2 cellular contexts compared by ENCODE assay signal in the genomic region with DNA sequence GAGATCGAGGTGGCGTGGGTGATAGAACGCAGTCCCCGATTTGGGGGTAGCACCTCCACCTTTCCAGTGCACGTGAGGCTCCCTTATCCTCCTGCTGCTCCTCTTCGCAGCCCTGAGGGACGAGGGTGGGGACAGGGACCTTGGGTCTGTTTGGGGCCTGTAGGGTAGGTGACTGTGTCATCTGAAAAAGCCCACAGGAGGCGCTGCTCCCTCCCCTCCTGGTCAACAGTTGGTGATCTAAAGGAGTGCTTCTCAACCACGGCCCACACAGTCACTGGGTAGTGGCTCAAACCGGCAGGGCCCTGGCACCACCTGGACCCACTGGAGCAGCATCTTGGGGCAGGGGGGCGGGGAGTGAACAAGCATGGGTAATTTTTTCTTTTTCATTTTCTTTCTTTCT.
TF ChIP-seq lines count a peak whose summit lies in the region.

No MANE protein-coding gene starts in this region.

TF ChIP-seq in HepG2, 621 proteins besides CTCF, POLR2A, EP300 and RAD21:
- TF ChIP-seq MED13 (CRISPR knock-in tag; IDR thresholded peaks at IDR 0.05), result no peak
- no peak for TF ChIP-seq STAG1 (CRISPR knock-in tag; IDR thresholded peaks at IDR 0.05)
- TF ChIP-seq, protein P1, sequence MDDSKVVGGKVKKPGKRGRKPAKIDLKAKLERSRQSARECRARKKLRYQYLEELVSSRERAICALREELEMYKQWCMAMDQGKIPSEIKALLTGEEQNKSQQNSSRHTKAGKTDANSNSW (CRISPR knock-in tag; IDR thresholded peaks at IDR 0.05; ENCODE audit: borderline replicate concordance), result no peak
- no peak for TF ChIP-seq SRSF9 (IDR thresholded peaks at IDR 0.05; ENCODE audit: borderline replicate concordance, insufficient read depth, low read depth, low read length, poor library complexity, severe bottlenecking)
- TF ChIP-seq, protein P2, sequence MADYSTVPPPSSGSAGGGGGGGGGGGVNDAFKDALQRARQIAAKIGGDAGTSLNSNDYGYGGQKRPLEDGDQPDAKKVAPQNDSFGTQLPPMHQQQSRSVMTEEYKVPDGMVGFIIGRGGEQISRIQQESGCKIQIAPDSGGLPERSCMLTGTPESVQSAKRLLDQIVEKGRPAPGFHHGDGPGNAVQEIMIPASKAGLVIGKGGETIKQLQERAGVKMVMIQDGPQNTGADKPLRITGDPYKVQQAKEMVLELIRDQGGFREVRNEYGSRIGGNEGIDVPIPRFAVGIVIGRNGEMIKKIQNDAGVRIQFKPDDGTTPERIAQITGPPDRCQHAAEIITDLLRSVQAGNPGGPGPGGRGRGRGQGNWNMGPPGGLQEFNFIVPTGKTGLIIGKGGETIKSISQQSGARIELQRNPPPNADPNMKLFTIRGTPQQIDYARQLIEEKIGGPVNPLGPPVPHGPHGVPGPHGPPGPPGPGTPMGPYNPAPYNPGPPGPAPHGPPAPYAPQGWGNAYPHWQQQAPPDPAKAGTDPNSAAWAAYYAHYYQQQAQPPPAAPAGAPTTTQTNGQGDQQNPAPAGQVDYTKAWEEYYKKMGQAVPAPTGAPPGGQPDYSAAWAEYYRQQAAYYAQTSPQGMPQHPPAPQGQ (CRISPR knock-in tag; IDR thresholded peaks at IDR 0.05; ENCODE audit: borderline replicate concordance), result no peak
- TF ChIP-seq, protein P3, sequence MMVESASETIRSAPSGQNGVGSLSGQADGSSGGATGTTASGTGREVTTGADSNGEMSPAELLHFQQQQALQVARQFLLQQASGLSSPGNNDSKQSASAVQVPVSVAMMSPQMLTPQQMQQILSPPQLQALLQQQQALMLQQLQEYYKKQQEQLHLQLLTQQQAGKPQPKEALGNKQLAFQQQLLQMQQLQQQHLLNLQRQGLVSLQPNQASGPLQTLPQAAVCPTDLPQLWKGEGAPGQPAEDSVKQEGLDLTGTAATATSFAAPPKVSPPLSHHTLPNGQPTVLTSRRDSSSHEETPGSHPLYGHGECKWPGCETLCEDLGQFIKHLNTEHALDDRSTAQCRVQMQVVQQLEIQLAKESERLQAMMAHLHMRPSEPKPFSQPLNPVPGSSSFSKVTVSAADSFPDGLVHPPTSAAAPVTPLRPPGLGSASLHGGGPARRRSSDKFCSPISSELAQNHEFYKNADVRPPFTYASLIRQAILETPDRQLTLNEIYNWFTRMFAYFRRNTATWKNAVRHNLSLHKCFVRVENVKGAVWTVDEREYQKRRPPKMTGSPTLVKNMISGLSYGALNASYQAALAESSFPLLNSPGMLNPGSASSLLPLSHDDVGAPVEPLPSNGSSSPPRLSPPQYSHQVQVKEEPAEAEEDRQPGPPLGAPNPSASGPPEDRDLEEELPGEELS (CRISPR knock-in tag; IDR thresholded peaks at IDR 0.05), result no peak
- TF ChIP-seq, protein P4, sequence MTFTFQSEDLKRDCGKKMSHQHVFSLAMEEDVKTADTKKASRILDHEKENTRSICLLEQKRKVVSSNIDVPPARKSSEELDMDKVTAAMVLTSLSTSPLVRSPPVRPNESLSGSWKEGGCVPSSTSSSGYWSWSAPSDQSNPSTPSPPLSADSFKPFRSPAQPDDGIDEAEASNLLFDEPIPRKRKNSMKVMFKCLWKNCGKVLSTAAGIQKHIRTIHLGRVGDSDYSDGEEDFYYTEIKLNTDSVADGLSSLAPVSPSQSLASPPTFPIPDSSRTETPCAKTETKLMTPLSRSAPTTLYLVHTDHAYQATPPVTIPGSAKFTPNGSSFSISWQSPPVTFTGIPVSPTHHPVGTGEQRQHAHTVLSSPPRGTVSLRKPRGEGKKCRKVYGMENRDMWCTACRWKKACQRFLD (CRISPR knock-in tag; IDR thresholded peaks at IDR 0.05; ENCODE audit: borderline replicate concordance), result no peak
- no peak for TF ChIP-seq ZNF614 (CRISPR knock-in tag; IDR thresholded peaks at IDR 0.05; ENCODE audit: borderline replicate concordance)
- TF ChIP-seq, protein P5, sequence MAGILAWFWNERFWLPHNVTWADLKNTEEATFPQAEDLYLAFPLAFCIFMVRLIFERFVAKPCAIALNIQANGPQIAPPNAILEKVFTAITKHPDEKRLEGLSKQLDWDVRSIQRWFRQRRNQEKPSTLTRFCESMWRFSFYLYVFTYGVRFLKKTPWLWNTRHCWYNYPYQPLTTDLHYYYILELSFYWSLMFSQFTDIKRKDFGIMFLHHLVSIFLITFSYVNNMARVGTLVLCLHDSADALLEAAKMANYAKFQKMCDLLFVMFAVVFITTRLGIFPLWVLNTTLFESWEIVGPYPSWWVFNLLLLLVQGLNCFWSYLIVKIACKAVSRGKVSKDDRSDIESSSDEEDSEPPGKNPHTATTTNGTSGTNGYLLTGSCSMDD (CRISPR knock-in tag; IDR thresholded peaks at IDR 0.05), result no peak
- no peak for TF ChIP-seq ZNF224 (CRISPR knock-in tag; IDR thresholded peaks at IDR 0.05)

TF ChIP-seq in H1, 55 proteins besides CTCF, POLR2A, EP300 and RAD21:
- TF ChIP-seq CREB1 (IDR thresholded peaks at IDR 0.05) (peak; percentile 49; the same call in 1 of the 2 replicates), POU5F1 (IDR thresholded peaks at IDR 0.05; ENCODE audit: low read depth, low read length) (no peak), KDM5A (IDR thresholded peaks at IDR 0.05; ENCODE audit: low read length) (no peak), ZNF274 (IDR thresholded peaks at IDR 0.05; ENCODE audit: borderline replicate concordance, extremely low read depth, low read length) (no peak), BCL11A (IDR thresholded peaks at IDR 0.05; ENCODE audit: low read depth in 2 of 2, low read length in 2 of 2) (no peak), RNF2 (IDR thresholded peaks at IDR 0.05; ENCODE audit: borderline replicate concordance, low read depth, low read length, missing control alignments, poor library complexity, severe bottlenecking) (no peak)
